1 cellular context compared by ENCODE assay signal in genomic region chr11:33294797-33295196, GRCh38.
A peak's percentile ranks its signal among the peaks of the same experiment; 100 is the strongest.
TF ChIP-seq lines count a peak whose summit lies in the region.

No MANE protein-coding gene starts in this region.

TF ChIP-seq in HepG2, 621 proteins besides CTCF, POLR2A, EP300 and RAD21:
- TF ChIP-seq ATF7 (IDR thresholded peaks at IDR 0.05) (peak; percentile 63), ATF7 (CRISPR knock-in tag; IDR thresholded peaks at IDR 0.05) (no peak), ATF3 (CRISPR knock-in tag; IDR thresholded peaks at IDR 0.05) (no peak)
